Comparison of ENCODE assay signal across 16 cellular contexts in the genomic region with DNA sequence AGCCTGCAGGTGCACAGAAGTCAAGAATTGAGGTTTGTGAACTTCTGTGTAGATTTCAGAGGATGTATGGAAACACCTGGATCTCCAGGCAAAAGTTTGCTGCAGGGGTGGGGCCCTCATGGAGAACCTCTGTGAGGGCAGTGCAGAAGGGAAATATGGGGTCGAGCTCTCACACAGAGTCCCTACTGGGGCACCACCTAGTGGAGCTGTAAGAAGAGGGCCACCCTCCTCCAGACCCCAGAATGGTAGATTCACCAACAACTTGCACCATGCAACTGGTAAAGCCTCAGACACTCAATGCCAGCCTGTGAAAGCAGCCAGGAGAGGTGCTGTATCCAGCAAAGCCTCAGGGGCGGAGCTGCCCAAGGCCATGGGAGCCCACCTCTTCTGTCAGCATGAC.
A peak's percentile ranks its signal among the peaks of the same experiment; 100 is the strongest.
DNase-seq lines count a peak whose midpoint lies in the region; ATAC-seq, FAIRE-seq and TF ChIP-seq lines count a peak whose summit lies in the region.
"Had no signal": no experiment of that assay in that cellular context is flagged by ENCODE, and none has a peak within 500 bp of the region (broad histone marks: within the 10 kb centered on the region; RNA-seq: fewer than 3 reads in every experiment).

No MANE protein-coding gene starts in this region.

- ATAC-seq in K562 (peak; percentile 39), HG03139 (IDR thresholded peaks at IDR 0.05; ENCODE audit: unreplicated experiment) (no peak)
- ATAC-seq: gastroesophageal sphincter, T-helper 17 cell had no signal

- CTCF ChIA-PET in K562 (lab: Yijun Ruan, JAX; ENCODE audit: low intra/inter-chr PET ratio), result interaction anchor here (1.0 to 1.1 kb wide), 2 partner anchors 105 to 159 kb away, joined by 3 to 4 read pairs; no protein-coding TSS in a partner anchor

- intact Hi-C loops in cardiac septum (cut with DNase I) (no loop called here), K562 (cut with micrococcal nuclease) (no loop called here)

- no peaks in the 10 kb centered on the region for H3K4me1 ChIP-seq in cardiac muscle cell (ENCODE audit: low read depth)
- no peaks in the 10 kb centered on the region for H3K4me1 ChIP-seq in K562 (replicated peaks in 1 of 2; ENCODE audit: control insufficient read depth in 2 of 2, insufficient read depth in 2 of 2, low read length in 2 of 2)
- H3K4me1 ChIP-seq: gastroesophageal sphincter had no signal

- no peak overlapping the region for H3K4me3 ChIP-seq in cardiac muscle cell
- no peak overlapping the region for H3K4me3 ChIP-seq in K562
- H3K4me3 ChIP-seq in retinal pigment epithelial cell (ENCODE audit: low read length), result no peak overlapping the region
- H3K4me3 ChIP-seq: gastroesophageal sphincter had no signal

- no peak overlapping the region for H3K9ac ChIP-seq in K562 (ENCODE audit: insufficient read depth in 1 of 2, low read depth in 2 of 2, low read length in 2 of 2)

- TF ChIP-seq POLR2A in K562 (conservative IDR thresholded peaks at IDR 0.05), result no peak

- no peaks in the 10 kb centered on the region for H3K9me3 ChIP-seq in cardiac muscle cell (ENCODE audit: low read depth)
- H3K9me3 ChIP-seq in K562 (replicated peaks; ENCODE audit: control insufficient read depth, insufficient read depth, low read depth, low read length), result no peaks in the 10 kb centered on the region
- H3K9me3 ChIP-seq: gastroesophageal sphincter had no signal

- 4% methylated on average over 2 of the region's 2 CpGs for WGBS in K562 (ENCODE audit: insufficient coverage, low coverage, missing lambda C conversion rate)

- no peaks in the 10 kb centered on the region for H3K36me3 ChIP-seq in cardiac muscle cell
- H3K36me3 ChIP-seq in K562 (ENCODE audit: control insufficient read depth, insufficient read depth, low read length), result no peaks in the 10 kb centered on the region
- H3K36me3 ChIP-seq: gastroesophageal sphincter had no signal

- no peaks in the 10 kb centered on the region for H3K9me1 ChIP-seq in K562 (ENCODE audit: control insufficient read depth, insufficient read depth, low read length)

- no peak overlapping the region for H3K4me2 ChIP-seq in K562 (ENCODE audit: insufficient read depth, low read length)

- peak; percentile 44 to 84 for TF ChIP-seq RAD21 in K562 (CRISPR knock-in tag; conservative IDR thresholded peaks at IDR 0.05 in 1 of 2, IDR thresholded peaks at IDR 0.05 in 1 of 2)

- H2AFZ ChIP-seq in K562 (ENCODE audit: low read depth, low read length), result no peak overlapping the region

- no peak for FAIRE-seq in K562 (lab: Jason Lieb, UNC)
- FAIRE-seq: kidney had no signal

- no peaks in the 10 kb centered on the region; the same call in 1 of the 2 replicates for H4K20me1 ChIP-seq in K562 (replicated peaks; ENCODE audit: control insufficient read depth, insufficient read depth, low read length)

- BruUV-seq in K562 (replicated peaks; lab: Mats Ljungman, UMichigan), result no TSS peak

- no peaks in the 10 kb centered on the region for H3K79me2 ChIP-seq in K562 (ENCODE audit: control insufficient read depth, insufficient read depth, low read length)

- TF ChIP-seq CTCF in cardiac muscle cell (IDR thresholded peaks at IDR 0.05; ENCODE audit: low read depth, low read length) (peak; percentile 32), K562 (IDR thresholded peaks at IDR 0.05 in 2 of 3, conservative IDR thresholded peaks at IDR 0.05 in 1 of 3; ENCODE audit: insufficient read depth in 2 of 3, low read depth in 1 of 3, low read length in 3 of 3) (peak; percentile 43 to 66 (median 55); a peak in 4 of 6 replicates), retinal pigment epithelial cell (conservative IDR thresholded peaks at IDR 0.05; ENCODE audit: low read depth, low read length) (peak; percentile 41)

- POLR2A ChIA-PET in K562 (lab: Yijun Ruan, JAX), result interaction anchor here (0.5 kb wide), 1 partner anchor 11 kb away, joined by 3 read pairs; no protein-coding TSS in a partner anchor

- H3K27me3 ChIP-seq in cardiac muscle cell (no peaks in the 10 kb centered on the region), K562 (ENCODE audit: control insufficient read depth in 2 of 2, insufficient read depth in 2 of 2, low read length in 2 of 2) (0 out of 5 replicates have a peak, but pooled peaks cover 0 to 4% of the 10 kb centered on the region in 2 experiments)

- H3K27ac ChIP-seq in cardiac muscle cell (no peak overlapping the region), K562 (ENCODE audit: extremely low read depth, low read depth, low read length) (no peak overlapping the region)
- H3K27ac ChIP-seq: gastroesophageal sphincter had no signal

- DNase-seq in cardiac muscle cell (ENCODE audit: low read depth in 1 of 2, low spot score in 1 of 2) (no peak), cardiac septum (ENCODE audit: low spot score) (no peak), Kasumi-1 (lab: John Stamatoyannopoulos, UW) (peak; percentile 10 to 17), K562 (ENCODE audit: extremely low read depth in 1 of 4, low spot score in 3 of 4) (peak in 1 of 4 experiments; percentile 21), retinal pigment epithelial cell (ENCODE audit: low read depth) (no peak), NCI-H1105 (lab: John Stamatoyannopoulos, UW) (no peak), mesenteric fat pad (ENCODE audit: low spot score) (no peak)
- DNase-seq: activated naive CD8-positive, alpha-beta T cell treated with anti-CD3 and anti-CD28 coated beads for 36 hours; dermis blood vessel endothelial cell; kidney; NCI-H2081; stimulated activated CD4-positive, alpha-beta T cell treated with anti-CD3 and anti-CD28 coated beads, Interleukin-4, amount 100 ng/mL, for 1 hour; stimulated activated naive CD4-positive, alpha-beta T cell; T-helper 17 cell had no signal

- no peak for TF ChIP-seq EP300 in K562 (IDR thresholded peaks at IDR 0.05; ENCODE audit: low read length)

- in situ Hi-C loops in K562 (cut with MboI), result no loop called here

TF ChIP-seq in K562, 482 proteins besides CTCF, POLR2A, EP300 and RAD21:
- TF ChIP-seq, protein P1, sequence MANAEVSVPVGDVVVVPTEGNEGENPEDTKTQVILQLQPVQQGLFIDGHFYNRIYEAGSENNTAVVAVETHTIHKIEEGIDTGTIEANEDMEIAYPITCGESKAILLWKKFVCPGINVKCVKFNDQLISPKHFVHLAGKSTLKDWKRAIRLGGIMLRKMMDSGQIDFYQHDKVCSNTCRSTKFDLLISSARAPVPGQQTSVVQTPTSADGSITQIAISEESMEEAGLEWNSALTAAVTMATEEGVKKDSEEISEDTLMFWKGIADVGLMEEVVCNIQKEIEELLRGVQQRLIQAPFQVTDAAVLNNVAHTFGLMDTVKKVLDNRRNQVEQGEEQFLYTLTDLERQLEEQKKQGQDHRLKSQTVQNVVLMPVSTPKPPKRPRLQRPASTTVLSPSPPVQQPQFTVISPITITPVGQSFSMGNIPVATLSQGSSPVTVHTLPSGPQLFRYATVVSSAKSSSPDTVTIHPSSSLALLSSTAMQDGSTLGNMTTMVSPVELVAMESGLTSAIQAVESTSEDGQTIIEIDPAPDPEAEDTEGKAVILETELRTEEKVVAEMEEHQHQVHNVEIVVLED (CRISPR knock-in tag; IDR thresholded peaks at IDR 0.05), result no peak
- TF ChIP-seq STAG1 (CRISPR knock-in tag; IDR thresholded peaks at IDR 0.05; ENCODE audit: borderline replicate concordance), result peak; percentile 12; the same call in 1 of the 2 replicates
- peak; percentile 45; the same call in 1 of the 2 replicates for TF ChIP-seq SMC3 (conservative IDR thresholded peaks at IDR 0.05; ENCODE audit: insufficient read depth, low read depth, low read length)
- no peak for TF ChIP-seq ZNF232 (CRISPR knock-in tag; IDR thresholded peaks at IDR 0.05)
- no peak for TF ChIP-seq SNIP1 (IDR thresholded peaks at IDR 0.05; ENCODE audit: low read depth)
- no peak for TF ChIP-seq ZNF197 (CRISPR knock-in tag; IDR thresholded peaks at IDR 0.05; ENCODE audit: low read depth)
- TF ChIP-seq EZH2 (IDR thresholded peaks at IDR 0.05; ENCODE audit: borderline replicate concordance, low read depth, low read length), result no peak
- no peak for TF ChIP-seq PHF21A (IDR thresholded peaks at IDR 0.05; ENCODE audit: borderline replicate concordance, low read depth)
- no peak for TF ChIP-seq ZNF785 (CRISPR knock-in tag; IDR thresholded peaks at IDR 0.05)

Comparison
In these comparisons a context has a peak if more than half of its experiments do, and no peak if none do; other contexts are left out.
1. DNase-seq: peak in Kasumi-1 (2 of 2); none in cardiac muscle cell (0 of 2), cardiac septum (single experiment), retinal pigment epithelial cell (single experiment), NCI-H1105 (single experiment) and mesenteric fat pad (single experiment).
2. Peak in every context shown above with its lines, with median percentiles within 50 percentile points of each other: CTCF ChIP-seq.